25 cellular contexts compared by ENCODE assay signal in the genomic region with DNA sequence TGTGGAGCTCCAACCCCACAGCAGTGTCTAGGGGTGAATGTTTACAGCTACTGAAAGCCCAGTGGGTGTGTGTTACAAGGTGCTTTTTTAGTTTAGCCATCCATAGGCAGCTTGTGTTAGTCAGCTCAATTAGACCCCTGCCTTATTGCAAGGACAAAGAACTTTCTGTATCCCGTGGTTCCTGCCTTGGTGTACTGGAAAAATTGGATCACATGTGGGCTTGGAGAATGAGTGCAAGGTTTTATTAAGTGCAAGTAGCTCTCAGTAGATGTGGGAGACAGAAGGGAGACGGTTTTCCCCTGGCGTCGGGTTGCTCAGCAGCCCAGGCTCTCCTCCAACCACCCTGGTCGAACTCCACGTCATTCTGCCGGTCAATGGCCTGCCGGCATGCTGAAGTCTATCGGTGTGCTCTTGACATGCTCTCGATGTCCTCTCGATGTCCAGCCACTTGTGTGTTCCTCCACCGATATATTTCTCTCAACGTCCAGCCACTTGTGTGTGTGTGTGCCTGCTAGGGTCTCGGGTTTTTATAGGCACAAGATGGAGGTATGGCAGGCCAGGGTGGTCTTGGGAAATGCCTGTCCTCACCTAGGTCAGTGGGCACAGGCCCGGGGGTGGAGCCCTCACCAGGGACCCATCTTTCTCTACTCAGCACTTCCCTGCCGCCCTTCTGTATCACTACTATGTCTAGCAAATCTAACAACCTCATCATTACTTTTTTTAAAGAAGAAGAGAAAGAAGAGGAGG.
"Had no signal": no experiment of that assay in that cellular context is flagged by ENCODE, and none has a peak within 500 bp of the region (broad histone marks: within the 10 kb centered on the region; RNA-seq: fewer than 3 reads in every experiment).

No MANE protein-coding gene starts in this region.

- H3K4me1 Mint-ChIP-seq: activated naive CD4-positive, alpha-beta T cell treated with anti-CD3 and anti-CD28 coated beads, Interleukin-2, amount 50 U/mL, for 24 hours; naive thymus-derived CD4-positive, alpha-beta T cell had no signal

- H3K27ac ChIP-seq: body of pancreas, neutrophil, pancreas, skin epidermis, stomach, suprapubic skin, tibial nerve, uterus, WERI-Rb-1 had no signal

- H3K4me1 ChIP-seq: stomach, suprapubic skin, tibial nerve, uterus had no signal

- H3K4me3 ChIP-seq: body of pancreas, lung, pancreas, skin epidermis, stomach, suprapubic skin, tibial nerve, uterus had no signal

- DNase-seq: activated CD4-positive, alpha-beta T cell treated with anti-CD3 and anti-CD28 coated beads for 1 hour; activated CD4-positive, alpha-beta T cell treated with anti-CD3 and anti-CD28 coated beads, Interleukin-2, amount 50 U/mL, for 1 hour; activated CD8-positive, alpha-beta T cell treated with anti-CD3 and anti-CD28 coated beads, Interleukin-2, amount 10 ng/mL, durations not matched to agents 7 days and 5 days; activated gamma-delta T cell; body of pancreas; effector CD4-positive, alpha-beta T cell; erythroblast; foreskin fibroblast; naive thymus-derived CD4-positive, alpha-beta T cell; right cardiac atrium; stimulated activated CD4-positive, alpha-beta T cell treated with anti-CD3 and anti-CD28 coated beads, Interleukin-1b, Interleukin-23, amount 100 ng/mL, for 48 hours; stomach; uterus; WERI-Rb-1 had no signal

- FAIRE-seq: keratinocyte, pancreas had no signal

- H3K27me3 ChIP-seq: body of pancreas, neutrophil, pancreas, stomach, suprapubic skin, tibial nerve, uterus had no signal

- H3K36me3 ChIP-seq: uterus had no signal

- H3K36me3 Mint-ChIP-seq: activated naive CD4-positive, alpha-beta T cell treated with anti-CD3 and anti-CD28 coated beads, Interleukin-2, amount 50 U/mL, for 24 hours had no signal

- H3K9me3 ChIP-seq: body of pancreas, neutrophil, pancreas, stomach, suprapubic skin, tibial nerve, uterus had no signal

- H3K9me3 Mint-ChIP-seq: activated naive CD4-positive, alpha-beta T cell treated with anti-CD3 and anti-CD28 coated beads, Interleukin-2, amount 50 U/mL, for 24 hours; activated T-helper 1 cell treated with anti-CD3 and anti-CD28 coated beads, Interleukin-12 subunit alpha, Interleukin-12 subunit beta, Interleukin-2, Interleukin-4 antibody, amounts not matched to agents 30 ng/mL and 10 ng/mL and 1 ng/mL, durations not matched to agents 14 hours and 24 hours and 36 hours; dendritic cell treated with granulocyte-macrophage colony-stimulating factor and Interleukin-4, amounts not matched to agents 40 ng/mL and 50 ng/mL, for 4 days; naive thymus-derived CD4-positive, alpha-beta T cell; T-helper 2 cell treated with Interferon-gamma antibody and Interleukin-4, amounts not matched to agents 5 μg/mL and 100 μg/mL, for 36 hours had no signal

- ATAC-seq: activated CD8-positive, alpha-beta T cell treated with anti-CD3 and anti-CD28 coated beads, Interleukin-2, amount 10 ng/mL, durations not matched to agents 7 days and 5 days; body of pancreas; naive thymus-derived CD4-positive, alpha-beta T cell; pancreas; right cardiac atrium had no signal

- H3K27me3 Mint-ChIP-seq: activated naive CD4-positive, alpha-beta T cell treated with anti-CD3 and anti-CD28 coated beads, Interleukin-2, amount 50 U/mL, for 24 hours; dendritic cell treated with granulocyte-macrophage colony-stimulating factor and Interleukin-4, amounts not matched to agents 40 ng/mL and 50 ng/mL, for 4 days; naive thymus-derived CD4-positive, alpha-beta T cell had no signal

- H3K4me3 Mint-ChIP-seq: activated CD8-positive, alpha-beta T cell treated with anti-CD3 and anti-CD28 coated beads, Interleukin-2, amount 10 ng/mL, durations not matched to agents 7 days and 5 days; activated naive CD4-positive, alpha-beta T cell treated with anti-CD3 and anti-CD28 coated beads, Interleukin-2, amount 50 U/mL, for 24 hours; activated T-helper 1 cell treated with anti-CD3 and anti-CD28 coated beads, Interleukin-12 subunit alpha, Interleukin-12 subunit beta, Interleukin-2, Interleukin-4 antibody, amounts not matched to agents 30 ng/mL and 10 ng/mL and 1 ng/mL, durations not matched to agents 14 hours and 24 hours and 36 hours; dendritic cell treated with granulocyte-macrophage colony-stimulating factor and Interleukin-4, amounts not matched to agents 40 ng/mL and 50 ng/mL, for 4 days; naive thymus-derived CD4-positive, alpha-beta T cell; T-helper 2 cell treated with Interferon-gamma antibody and Interleukin-4, amounts not matched to agents 5 μg/mL and 100 μg/mL, for 36 hours had no signal

- H3K27ac Mint-ChIP-seq: activated CD8-positive, alpha-beta T cell treated with anti-CD3 and anti-CD28 coated beads, Interleukin-2, amount 10 ng/mL, durations not matched to agents 7 days and 5 days; activated naive CD4-positive, alpha-beta T cell treated with anti-CD3 and anti-CD28 coated beads, Interleukin-2, amount 50 U/mL, for 24 hours; activated T-helper 1 cell treated with anti-CD3 and anti-CD28 coated beads, Interleukin-12 subunit alpha, Interleukin-12 subunit beta, Interleukin-2, Interleukin-4 antibody, amounts not matched to agents 30 ng/mL and 10 ng/mL and 1 ng/mL, durations not matched to agents 14 hours and 24 hours and 36 hours; dendritic cell treated with granulocyte-macrophage colony-stimulating factor and Interleukin-4, amounts not matched to agents 40 ng/mL and 50 ng/mL, for 4 days; naive thymus-derived CD4-positive, alpha-beta T cell; T-helper 2 cell treated with Interferon-gamma antibody and Interleukin-4, amounts not matched to agents 5 μg/mL and 100 μg/mL, for 36 hours had no signal
